8 cellular contexts compared by ENCODE assay signal in the genomic region with DNA sequence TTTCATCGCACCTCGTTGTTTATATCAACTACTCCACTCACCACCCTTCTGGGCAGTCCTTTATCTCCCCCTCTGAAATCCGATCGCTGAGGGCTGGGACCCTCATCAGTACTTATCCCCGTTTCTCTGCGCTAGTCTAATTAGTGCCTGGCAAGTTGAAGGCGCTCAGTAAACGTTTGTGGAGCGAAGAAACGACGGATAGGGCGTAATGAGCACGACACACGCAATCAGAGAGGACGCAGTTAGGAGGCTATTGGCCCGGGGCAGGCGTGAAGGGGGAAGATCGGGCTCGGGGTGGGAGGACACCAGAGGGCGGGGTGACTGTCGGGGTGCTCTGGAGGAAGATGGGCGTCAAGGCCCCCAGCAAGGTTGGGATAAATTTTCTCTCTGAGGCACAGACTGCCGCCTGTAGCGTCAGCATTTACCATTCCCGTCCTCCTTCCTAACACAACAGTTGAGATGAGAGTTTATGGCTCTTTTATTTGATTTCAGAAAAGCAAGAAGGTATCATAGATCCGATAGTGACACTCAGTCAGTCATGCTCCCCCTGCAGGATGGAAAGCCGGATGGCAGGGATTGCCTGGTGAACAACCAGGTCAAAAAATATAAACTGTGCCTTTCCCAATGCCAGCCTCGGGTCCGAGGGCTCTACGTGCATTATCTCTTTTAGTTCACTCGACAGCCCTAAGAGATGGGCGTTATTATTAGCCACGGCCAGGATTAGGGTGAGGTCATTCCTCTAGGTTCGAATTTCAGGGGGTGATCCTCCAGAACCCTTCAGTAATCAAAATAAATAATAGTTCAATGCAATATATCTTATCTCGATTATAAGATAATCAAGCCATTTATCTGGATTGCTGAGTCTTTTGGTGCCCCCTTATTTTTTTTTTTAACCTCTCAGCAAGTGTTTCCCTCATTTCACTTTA. TPM values are rescaled to one million over a fixed set of nuclear protein-coding genes. Genes with fewer than 3 reads are reported as not detected.
DNase-seq lines count a peak whose midpoint lies in the region; ATAC-seq, FAIRE-seq and TF ChIP-seq lines count a peak whose summit lies in the region.

No MANE protein-coding gene starts in this region.

- TF ChIP-seq CTCF in pancreas (IDR thresholded peaks at IDR 0.05) = peak; percentile 64 to 83 (median 78)
- peak; percentile 77 to 95 (median 85) for TF ChIP-seq CTCF in thyroid gland (IDR thresholded peaks at IDR 0.05)

- peak; percentile 38 for ATAC-seq in GM21526 (IDR thresholded peaks at IDR 0.05; ENCODE audit: low FRiP score, unreplicated experiment)
- ATAC-seq in SK-N-SH treated with all-trans-retinoic acid at 6 μM for 48 hours = peak; percentile 81
- peak; percentile 71 to 89 for ATAC-seq in activated naive CD4-positive, alpha-beta T cell treated with anti-CD3 and anti-CD28 coated beads, Interleukin-2, amount 50 U/mL, for 72 hours
- peak; percentile 57 to 85 (median 74) for ATAC-seq in pancreas

- 1% methylated on average over 35 of the region's 35 CpGs for WGBS in pancreas, 2 donors
- WGBS in thyroid gland, 2 donors = 2 to 3% methylated on average over 35 of the region's 35 CpGs

- no peaks in the 10 kb centered on the region for H3K27me3 ChIP-seq in BLaER1
- no peaks in the 10 kb centered on the region for H3K27me3 ChIP-seq in pancreas
- H3K27me3 ChIP-seq in thyroid gland = no peaks in the 10 kb centered on the region

- H3K4me1 ChIP-seq in BLaER1 (peaks cover 63% of the 10 kb centered on the region), pancreas (peaks cover 0 to 15% (median 4%) of the 10 kb centered on the region in 3 donors), thyroid gland (peaks cover 6 to 17% of the 10 kb centered on the region in 2 donors)

- no peak for FAIRE-seq in pancreas (lab: Jason Lieb, UNC)

- no peaks in the 10 kb centered on the region for H4K20me1 ChIP-seq in BLaER1

- H3K27ac ChIP-seq in BLaER1 (peak overlapping the region; percentile 82), pancreas (peak overlapping the region; percentile 96 to 99 (median 97)), thyroid gland (peak overlapping the region; percentile 99 to 100 (median 99))

- peak overlapping the region; percentile 87 for H3K9ac ChIP-seq in BLaER1

- H3K4me3 ChIP-seq in BLaER1 (peak overlapping the region; percentile 78), pancreas (peak overlapping the region; percentile 46 to 64 (median 54)), thyroid gland (replicated peaks in 1 of 3) (peak overlapping the region in 2 of 3 donors; percentile 47 to 72)

- peak; percentile 35 for DNase-seq in NCI-H1048 (lab: John Stamatoyannopoulos, UW)
- DNase-seq in activated naive CD4-positive, alpha-beta T cell treated with anti-CD3 and anti-CD28 coated beads, Interleukin-2, amount 50 U/mL, for 72 hours (ENCODE audit: low spot score in 2 of 2) = peak; percentile 69 to 76
- peak; percentile 65 to 92 (median 83) for DNase-seq in head of caudate nucleus
- peak; percentile 73 to 86 (median 80) for DNase-seq in pancreas
- peak; percentile 87 to 88 for DNase-seq in thyroid gland

- H3K4me2 ChIP-seq in BLaER1 = peak overlapping the region; percentile 94

- intact Hi-C loops in head of caudate nucleus (cut with DNase I) (no loop called here), pancreas (cut with DNase I) (no loop called here), thyroid gland (cut with DNase I) (no loop called here)

- H3K36me3 ChIP-seq in BLaER1 = no peaks in the 10 kb centered on the region
- H3K36me3 ChIP-seq in pancreas = no peaks in the 10 kb centered on the region
- H3K36me3 ChIP-seq in thyroid gland = no peaks in the 10 kb centered on the region

- TF ChIP-seq POLR2A in thyroid gland (IDR thresholded peaks at IDR 0.05) = peak in 1 of 2 donors; percentile 20

- H3K9me3 ChIP-seq in BLaER1 = no peaks in the 10 kb centered on the region
- H3K9me3 ChIP-seq in pancreas = no peaks in the 10 kb centered on the region
- H3K9me3 ChIP-seq in thyroid gland = no peaks in the 10 kb centered on the region

- H3K36me3 Mint-ChIP-seq in activated naive CD4-positive, alpha-beta T cell treated with anti-CD3 and anti-CD28 coated beads, Interleukin-2, amount 50 U/mL, for 72 hours = no peaks in the 10 kb centered on the region

- peak overlapping the region; percentile 93 to 97 for H3K27ac Mint-ChIP-seq in activated naive CD4-positive, alpha-beta T cell treated with anti-CD3 and anti-CD28 coated beads, Interleukin-2, amount 50 U/mL, for 72 hours

- H3K9me3 Mint-ChIP-seq in activated naive CD4-positive, alpha-beta T cell treated with anti-CD3 and anti-CD28 coated beads, Interleukin-2, amount 50 U/mL, for 72 hours = no peaks in the 10 kb centered on the region

TF ChIP-seq in SK-N-SH treated with all-trans-retinoic acid at 6 μM for 48 hours, 23 proteins besides CTCF, POLR2A, EP300 and RAD21:
- TF ChIP-seq PPARA (CRISPR knock-in tag; IDR thresholded peaks at IDR 0.05; ENCODE audit: borderline replicate concordance) (no peak), ZC3H10 (CRISPR knock-in tag; IDR thresholded peaks at IDR 0.05) (no peak), ZFP3 (CRISPR knock-in tag; IDR thresholded peaks at IDR 0.05) (no peak), ISL1 (CRISPR knock-in tag; IDR thresholded peaks at IDR 0.05) (no peak), TOX (CRISPR knock-in tag; IDR thresholded peaks at IDR 0.05; ENCODE audit: borderline replicate concordance) (no peak), ESRRG (CRISPR knock-in tag; IDR thresholded peaks at IDR 0.05) (no peak), TCF4 (CRISPR knock-in tag; IDR thresholded peaks at IDR 0.05; ENCODE audit: borderline replicate concordance) (no peak), ZFP30 (CRISPR knock-in tag; IDR thresholded peaks at IDR 0.05) (no peak), ZNF8 (CRISPR knock-in tag; IDR thresholded peaks at IDR 0.05) (no peak)
- TF ChIP-seq, protein P1, sequence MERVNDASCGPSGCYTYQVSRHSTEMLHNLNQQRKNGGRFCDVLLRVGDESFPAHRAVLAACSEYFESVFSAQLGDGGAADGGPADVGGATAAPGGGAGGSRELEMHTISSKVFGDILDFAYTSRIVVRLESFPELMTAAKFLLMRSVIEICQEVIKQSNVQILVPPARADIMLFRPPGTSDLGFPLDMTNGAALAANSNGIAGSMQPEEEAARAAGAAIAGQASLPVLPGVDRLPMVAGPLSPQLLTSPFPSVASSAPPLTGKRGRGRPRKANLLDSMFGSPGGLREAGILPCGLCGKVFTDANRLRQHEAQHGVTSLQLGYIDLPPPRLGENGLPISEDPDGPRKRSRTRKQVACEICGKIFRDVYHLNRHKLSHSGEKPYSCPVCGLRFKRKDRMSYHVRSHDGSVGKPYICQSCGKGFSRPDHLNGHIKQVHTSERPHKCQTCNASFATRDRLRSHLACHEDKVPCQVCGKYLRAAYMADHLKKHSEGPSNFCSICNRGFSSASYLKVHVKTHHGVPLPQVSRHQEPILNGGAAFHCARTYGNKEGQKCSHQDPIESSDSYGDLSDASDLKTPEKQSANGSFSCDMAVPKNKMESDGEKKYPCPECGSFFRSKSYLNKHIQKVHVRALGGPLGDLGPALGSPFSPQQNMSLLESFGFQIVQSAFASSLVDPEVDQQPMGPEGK (CRISPR knock-in tag; IDR thresholded peaks at IDR 0.05; ENCODE audit: borderline replicate concordance) = no peak
- TF ChIP-seq, protein P2, sequence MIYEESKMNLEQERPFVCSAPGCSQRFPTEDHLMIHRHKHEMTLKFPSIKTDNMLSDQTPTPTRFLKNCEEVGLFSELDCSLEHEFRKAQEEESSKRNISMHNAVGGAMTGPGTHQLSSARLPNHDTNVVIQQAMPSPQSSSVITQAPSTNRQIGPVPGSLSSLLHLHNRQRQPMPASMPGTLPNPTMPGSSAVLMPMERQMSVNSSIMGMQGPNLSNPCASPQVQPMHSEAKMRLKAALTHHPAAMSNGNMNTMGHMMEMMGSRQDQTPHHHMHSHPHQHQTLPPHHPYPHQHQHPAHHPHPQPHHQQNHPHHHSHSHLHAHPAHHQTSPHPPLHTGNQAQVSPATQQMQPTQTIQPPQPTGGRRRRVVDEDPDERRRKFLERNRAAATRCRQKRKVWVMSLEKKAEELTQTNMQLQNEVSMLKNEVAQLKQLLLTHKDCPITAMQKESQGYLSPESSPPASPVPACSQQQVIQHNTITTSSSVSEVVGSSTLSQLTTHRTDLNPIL (CRISPR knock-in tag; IDR thresholded peaks at IDR 0.05; ENCODE audit: low read depth) = no peak
- TF ChIP-seq, protein P3, sequence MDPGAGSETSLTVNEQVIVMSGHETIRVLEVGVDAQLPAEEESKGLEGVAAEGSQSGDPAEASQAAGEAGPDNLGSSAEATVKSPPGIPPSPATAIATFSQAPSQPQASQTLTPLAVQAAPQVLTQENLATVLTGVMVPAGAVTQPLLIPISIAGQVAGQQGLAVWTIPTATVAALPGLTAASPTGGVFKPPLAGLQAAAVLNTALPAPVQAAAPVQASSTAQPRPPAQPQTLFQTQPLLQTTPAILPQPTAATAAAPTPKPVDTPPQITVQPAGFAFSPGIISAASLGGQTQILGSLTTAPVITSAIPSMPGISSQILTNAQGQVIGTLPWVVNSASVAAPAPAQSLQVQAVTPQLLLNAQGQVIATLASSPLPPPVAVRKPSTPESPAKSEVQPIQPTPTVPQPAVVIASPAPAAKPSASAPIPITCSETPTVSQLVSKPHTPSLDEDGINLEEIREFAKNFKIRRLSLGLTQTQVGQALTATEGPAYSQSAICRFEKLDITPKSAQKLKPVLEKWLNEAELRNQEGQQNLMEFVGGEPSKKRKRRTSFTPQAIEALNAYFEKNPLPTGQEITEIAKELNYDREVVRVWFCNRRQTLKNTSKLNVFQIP (CRISPR knock-in tag; IDR thresholded peaks at IDR 0.05; ENCODE audit: borderline replicate concordance, low read depth) = no peak

RNA-seq across cellular contexts. Expression of a gene that starts 9.5 kb away (rescaled TPM):
- 1 to 10 TPM; 2.1 to 3.6 TPM for total RNA-seq in activated naive CD4-positive, alpha-beta T cell treated with anti-CD3 and anti-CD28 coated beads, Interleukin-2, amount 50 U/mL, for 72 hours
- total RNA-seq in pancreas (1 to 10 TPM; 1.2 to 2.6 (median 1.5) TPM), thyroid gland (10 to 100 TPM; 32.8 to 57.4 (median 48.9) TPM)
- polyA plus RNA-seq in pancreas = 1 to 10 TPM; 2.1 to 3.9 TPM

Comparison
In these comparisons a context has a peak if more than half of its experiments do, and no peak if none do; other contexts are left out.
1. Peak in every context shown above with its lines: DNase-seq, ATAC-seq, H3K4me3 ChIP-seq and H3K27ac ChIP-seq.
2. DNase-seq: peak in every context shown above with its lines; median percentile 88 in thyroid gland; 83 in head of caudate nucleus; 80 in pancreas; 72 in activated naive CD4-positive, alpha-beta T cell treated with anti-CD3 and anti-CD28 coated beads, Interleukin-2, amount 50 U/mL, for 72 hours; 35 in NCI-H1048.
3. RNA of a gene that starts 9.5 kb away (total RNA-seq): 32.8 to 57.4 TPM in thyroid gland; 2.1 to 3.6 TPM in activated naive CD4-positive, alpha-beta T cell treated with anti-CD3 and anti-CD28 coated beads, Interleukin-2, amount 50 U/mL, for 72 hours and 1.2 to 2.6 TPM in pancreas; every median in the first group is over 4 times any median in the second.